ENCODE assay signal across 17 cellular contexts in the genomic region with DNA sequence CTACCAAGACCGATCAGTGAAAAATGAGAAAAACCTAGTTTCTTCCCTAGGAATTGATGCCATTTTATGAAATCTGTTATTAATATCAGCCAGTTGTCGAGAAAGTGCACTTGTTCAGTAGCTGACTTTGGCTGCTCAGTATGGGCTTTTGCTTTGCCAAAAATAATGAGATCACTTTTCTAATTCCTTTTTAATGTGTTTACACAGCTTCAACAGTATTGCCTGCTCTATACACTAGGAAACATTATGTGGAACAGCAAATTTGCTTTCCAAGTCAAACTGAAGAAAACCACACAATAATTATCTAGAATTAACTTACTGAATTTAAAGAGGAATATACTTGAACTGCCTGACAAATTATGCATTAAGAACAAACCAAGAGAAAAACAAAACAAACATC. TPM values are rescaled to one million over a fixed set of nuclear protein-coding genes. Genes with fewer than 3 reads are reported as not detected.
DNase-seq lines count a peak whose midpoint lies in the region; ATAC-seq, FAIRE-seq and TF ChIP-seq lines count a peak whose summit lies in the region.
"Had no signal": no experiment of that assay in that cellular context is flagged by ENCODE, and none has a peak within 500 bp of the region (broad histone marks: within the 10 kb centered on the region; RNA-seq: fewer than 3 reads in every experiment).

No MANE protein-coding gene starts in this region.

- no peaks in the 10 kb centered on the region for H3K9me1 ChIP-seq in endothelial cell of umbilical vein (replicated peaks; ENCODE audit: control insufficient read depth, extremely low read depth, insufficient read depth, low read length)

- H3K36me3 ChIP-seq in endothelial cell of umbilical vein (ENCODE audit: control insufficient read depth in 2 of 2, extremely low read depth in 1 of 2, insufficient read depth in 2 of 2, low read length in 2 of 2) (no peaks in the 10 kb centered on the region), tibial artery (no peaks in the 10 kb centered on the region)
- H3K36me3 ChIP-seq: SJSA1 had no signal

- no peak overlapping the region for H3K4me2 ChIP-seq in endothelial cell of umbilical vein (ENCODE audit: insufficient read depth, low read length)

- dilution Hi-C loops in endothelial cell of umbilical vein (cut with MboI; ENCODE audit: extremely low pct_ligation_motif_present, low sequenced_read_pairs) = no loop called here

- TF ChIP-seq CTCF in endothelial cell of umbilical vein (IDR thresholded peaks at IDR 0.05; ENCODE audit: extremely low read depth in 1 of 2, insufficient read depth in 1 of 2, low read depth in 1 of 2, low read length in 2 of 2) (no peak), tibial artery (IDR thresholded peaks at IDR 0.05) (no peak)

- BruUV-seq in endothelial cell of umbilical vein (replicated peaks; lab: Mats Ljungman, UMichigan) = no TSS peak

- CTCF ChIA-PET in endothelial cell of umbilical vein (lab: Charles Lee) = interaction anchor here (0.6 to 0.8 kb wide), 2 partner anchors 22 to 256 kb away, joined by 3 read pairs; no protein-coding TSS in a partner anchor

- no peak for FAIRE-seq in endothelial cell of umbilical vein (lab: Jason Lieb, UNC)
- FAIRE-seq: GM12891 had no signal

- no peak for TF ChIP-seq POLR2A in endothelial cell of umbilical vein (IDR thresholded peaks at IDR 0.05; ENCODE audit: low read depth, low read length)

- H3K79me2 ChIP-seq in endothelial cell of umbilical vein (ENCODE audit: control insufficient read depth, insufficient read depth, low read length) = no peaks in the 10 kb centered on the region

- H3K27ac ChIP-seq in endothelial cell of umbilical vein (ENCODE audit: insufficient read depth, low read depth, low read length) = no peak overlapping the region
- H3K27ac ChIP-seq in tibial artery = peak overlapping the region; percentile 21 to 28
- H3K27ac ChIP-seq: SJSA1 had no signal

- DNase-seq in Right ventricle myocardium superior = no peak
- no peak for DNase-seq in cardiac septum (ENCODE audit: low spot score)
- DNase-seq in NCI-H446 treated with DMSO at 0.1 percent for 48 hours (lab: John Stamatoyannopoulos, UW) = peak; percentile 66
- DNase-seq in endothelial cell of umbilical vein (ENCODE audit: low read depth, low spot score) = peak; percentile 6
- no peak for DNase-seq in tibial artery
- DNase-seq in HuH-7.5 (ENCODE audit: low spot score) = no peak
- DNase-seq: activated CD4-positive, alpha-beta T cell treated with anti-CD3 and anti-CD28 coated beads for 36 hours; activated effector memory CD4-positive, alpha-beta T cell treated with anti-CD3 and anti-CD28 coated beads, Interleukin-2, amount 50 U/mL, for 16 hours; GDM1; occipital lobe; stimulated activated CD4-positive, alpha-beta T cell treated with anti-CD3 and anti-CD28 coated beads, Interleukin-4, amount 100 ng/mL, for 1 hour had no signal

- H3K4me3 ChIP-seq in endothelial cell of umbilical vein (replicated peaks in 1 of 3; ENCODE audit: insufficient read depth in 1 of 3, low read depth in 1 of 3, low read length in 3 of 3) (no peak overlapping the region), tibial artery (no peak overlapping the region)
- H3K4me3 ChIP-seq: SJSA1 had no signal

- no peaks in the 10 kb centered on the region for H3K9me3 ChIP-seq in endothelial cell of umbilical vein (replicated peaks; ENCODE audit: control insufficient read depth, insufficient read depth, low read length)
- no peaks in the 10 kb centered on the region for H3K9me3 ChIP-seq in tibial artery
- H3K9me3 ChIP-seq: SJSA1 had no signal

- H4K20me1 ChIP-seq in endothelial cell of umbilical vein (replicated peaks; ENCODE audit: control insufficient read depth, extremely low read depth, insufficient read depth, low read length) = no peaks in the 10 kb centered on the region

- H3K4me1 ChIP-seq in endothelial cell of umbilical vein (ENCODE audit: control insufficient read depth, extremely low read depth, insufficient read depth, low read length) (no peaks in the 10 kb centered on the region), tibial artery (peaks cover 0 to 18% (median 14%) of the 10 kb centered on the region in 4 donors)
- H3K4me1 ChIP-seq: SJSA1 had no signal

- ATAC-seq in Right ventricle myocardium superior (ENCODE audit: poor library complexity) (peak; percentile 56), HG02970 (IDR thresholded peaks at IDR 0.05; ENCODE audit: low FRiP score, unreplicated experiment) (no peak), GM18867 (IDR thresholded peaks at IDR 0.05; ENCODE audit: unreplicated experiment) (no peak)
- ATAC-seq: activated CD4-positive, alpha-beta T cell treated with anti-CD3 and anti-CD28 coated beads for 36 hours; left lobe of liver had no signal

- H3K9ac ChIP-seq in endothelial cell of umbilical vein (replicated peaks; ENCODE audit: extremely low read depth, insufficient read depth, low read length) = no peak overlapping the region

- H3K27me3 ChIP-seq in endothelial cell of umbilical vein (ENCODE audit: control insufficient read depth in 2 of 2, insufficient read depth in 2 of 2, low read length in 2 of 2) (peaks cover 2 to 3% of the 10 kb centered on the region in 2 experiments), tibial artery (no peaks in the 10 kb centered on the region)
- H3K27me3 ChIP-seq: SJSA1 had no signal

- intact Hi-C loops in Right ventricle myocardium superior (cut with DNase I) (no loop called here), cardiac septum (cut with DNase I) (no loop called here), endothelial cell of umbilical vein (cut with micrococcal nuclease) (no loop called here), tibial artery (cut with DNase I; ENCODE audit: low total_unique reads) (no loop called here)

- H2AFZ ChIP-seq in endothelial cell of umbilical vein (ENCODE audit: low read depth, low read length) = no peak overlapping the region

- POLR2A ChIA-PET in endothelial cell of umbilical vein (lab: Charles Lee) = no interaction called here

TF ChIP-seq in endothelial cell of umbilical vein, 7 proteins besides CTCF, POLR2A, EP300 and RAD21:
- TF ChIP-seq POLR2AphosphoS5 (IDR thresholded peaks at IDR 0.05; ENCODE audit: insufficient read depth, low read depth, low read length) = no peak
- TF ChIP-seq FOS (IDR thresholded peaks at IDR 0.05; ENCODE audit: borderline replicate concordance, insufficient read depth, low read length) = no peak
- TF ChIP-seq EZH2 (IDR thresholded peaks at IDR 0.05; ENCODE audit: borderline replicate concordance, low read depth, low read length, severe bottlenecking) = no peak
- TF ChIP-seq MYC (IDR thresholded peaks at IDR 0.05; ENCODE audit: low read depth, low read length) = no peak
- no peak for TF ChIP-seq GATA2 (IDR thresholded peaks at IDR 0.05; ENCODE audit: insufficient read depth, insufficient read length, low read depth, low read length)
- TF ChIP-seq JUN (IDR thresholded peaks at IDR 0.05; ENCODE audit: borderline replicate concordance, insufficient read depth, insufficient read length, low read depth) = no peak
- TF ChIP-seq MAX (IDR thresholded peaks at IDR 0.05; ENCODE audit: insufficient read depth, insufficient read length) = no peak
TF ChIP-seq in endothelial cell of umbilical vein: peak in this region for 0.

RNA-seq across cellular contexts. Expression of gene SCUBE2, which starts 34.4 kb away (rescaled TPM):
- 1.9 TPM for total RNA-seq in Right ventricle myocardium superior
- 3.9 TPM for total RNA-seq in cardiac septum
- total RNA-seq in endothelial cell of umbilical vein = 1.6 and 3.5 TPM in 2 replicates
- polyA plus RNA-seq in endothelial cell of umbilical vein = 0.54 and 0.55 TPM in 2 replicates
- polyA plus RNA-seq in endothelial cell of umbilical vein (2011; cell fraction: cytosol; rRNA removed) = 0.25 and 0.66 TPM in 2 replicates
- 1.2 and 1.4 TPM in 2 replicates for polyA plus RNA-seq in endothelial cell of umbilical vein (2011; cell fraction: nucleus; rRNA removed)
- polyA plus RNA-seq in endothelial cell of umbilical vein (2012) = 0.87 and 1.2 TPM in 2 replicates
- 0.17 and 0.80 TPM in 2 replicates for polyA minus RNA-seq in endothelial cell of umbilical vein
- polyA minus RNA-seq in endothelial cell of umbilical vein (2011; cell fraction: cytosol; rRNA and poly(A)+ RNA removed) = not detected
- polyA minus RNA-seq in endothelial cell of umbilical vein (2011; cell fraction: nucleus; rRNA and poly(A)+ RNA removed) = 2.0 and 3.4 TPM in 2 replicates
- total RNA-seq: activated CD4-positive, alpha-beta T cell treated with anti-CD3 and anti-CD28 coated beads for 36 hours; SJSA1 had no signal
- polyA plus RNA-seq: IgD-negative memory B cell had no signal

RNA-seq across cellular contexts. Expression of gene NRIP3, which starts 53.2 kb away (rescaled TPM):
- total RNA-seq in Right ventricle myocardium superior (1.0 TPM), cardiac septum (1.0 TPM), endothelial cell of umbilical vein (8.4 and 9.9 TPM in 2 replicates)
- 3.0 and 3.7 TPM in 2 replicates for polyA plus RNA-seq in endothelial cell of umbilical vein
- polyA plus RNA-seq in endothelial cell of umbilical vein (2011; cell fraction: cytosol; rRNA removed) = 3.9 and 4.4 TPM in 2 replicates
- polyA plus RNA-seq in endothelial cell of umbilical vein (2011; cell fraction: nucleus; rRNA removed) = 5.0 and 5.7 TPM in 2 replicates
- 6.8 and 15.1 TPM in 2 replicates for polyA plus RNA-seq in endothelial cell of umbilical vein (2012)
- 7.1 and 7.7 TPM in 2 replicates for polyA minus RNA-seq in endothelial cell of umbilical vein
- not detected for polyA minus RNA-seq in endothelial cell of umbilical vein (2011; cell fraction: cytosol; rRNA and poly(A)+ RNA removed)
- 2.5 and 3.5 TPM in 2 replicates for polyA minus RNA-seq in endothelial cell of umbilical vein (2011; cell fraction: nucleus; rRNA and poly(A)+ RNA removed)
- polyA plus RNA-seq: IgD-negative memory B cell had no signal

Comparison
In these comparisons a context has a peak if more than half of its experiments do, and no peak if none do; other contexts are left out.
1. DNase-seq: peak in NCI-H446 treated with DMSO at 0.1 percent for 48 hours (single experiment) and endothelial cell of umbilical vein (single experiment); none in Right ventricle myocardium superior (single experiment), cardiac septum (single experiment), tibial artery (0 of 2) and HuH-7.5 (single experiment).